ENCODE assay signal across 1 cellular context in genomic region chr15:65533057-65533752, GRCh38.
TF ChIP-seq lines count a peak whose summit lies in the region.

No MANE protein-coding gene starts in this region.

TF ChIP-seq in HEK293, 187 proteins besides CTCF, POLR2A, EP300 and RAD21 (continued from another document):
- TF ChIP-seq ZNF433 (tag by site-specific recombination; IDR thresholded peaks at IDR 0.05; ENCODE audit: low read depth) = no peak
- peak; percentile 6 for TF ChIP-seq ZNF664 (tag by site-specific recombination; IDR thresholded peaks at IDR 0.05)
- TF ChIP-seq PRDM1 (tag by site-specific recombination; IDR thresholded peaks at IDR 0.05) = no peak; the same call in 1 of the 2 replicates
- TF ChIP-seq ZNF18 (tag by site-specific recombination; IDR thresholded peaks at IDR 0.05) = peak; percentile 35; the same call in 1 of the 2 replicates
- TF ChIP-seq ZNF202 (tag by site-specific recombination; IDR thresholded peaks at IDR 0.05; ENCODE audit: borderline replicate concordance) = no peak
- peak; percentile 65; the same call in 1 of the 2 replicates for TF ChIP-seq KLF16 (tag by site-specific recombination; IDR thresholded peaks at IDR 0.05)
- no peak for TF ChIP-seq ZNF518A (tag by site-specific recombination; conservative IDR thresholded peaks at IDR 0.05; ENCODE audit: low read depth)
- no peak for TF ChIP-seq ZSCAN4 (tag by site-specific recombination; IDR thresholded peaks at IDR 0.05)
- no peak for TF ChIP-seq ZNF132 (tag by site-specific recombination; IDR thresholded peaks at IDR 0.05; ENCODE audit: borderline replicate concordance)
- TF ChIP-seq ZFHX2 (tag by site-specific recombination; conservative IDR thresholded peaks at IDR 0.05) = 0 out of 2 replicates have a peak, but pooled peaks have one; percentile 12
- TF ChIP-seq ZSCAN23 (tag by site-specific recombination; IDR thresholded peaks at IDR 0.05) = no peak; the same call in 1 of the 2 replicates
- TF ChIP-seq ZFP3 (tag by site-specific recombination; IDR thresholded peaks at IDR 0.05; ENCODE audit: low read depth) = no peak
- peak; percentile 47; the same call in 1 of the 2 replicates for TF ChIP-seq KLF10 (tag by site-specific recombination; IDR thresholded peaks at IDR 0.05)
- TF ChIP-seq ZXDB (tag by site-specific recombination; IDR thresholded peaks at IDR 0.05) = peak; percentile 61
- TF ChIP-seq ZNF76 (tag by site-specific recombination; IDR thresholded peaks at IDR 0.05; ENCODE audit: borderline replicate concordance, low read depth) = no peak
- TF ChIP-seq ZNF530 (tag by site-specific recombination; IDR thresholded peaks at IDR 0.05; ENCODE audit: low read depth) = no peak
- TF ChIP-seq HOXC10 (CRISPR knock-in tag; IDR thresholded peaks at IDR 0.05) = no peak
- peak; percentile 70; the same call in 1 of the 2 replicates for TF ChIP-seq ZBTB20 (tag by site-specific recombination; IDR thresholded peaks at IDR 0.05)
- no peak for TF ChIP-seq REST (tag by site-specific recombination; IDR thresholded peaks at IDR 0.05)
- TF ChIP-seq GLIS2 (tag by site-specific recombination; IDR thresholded peaks at IDR 0.05) = no peak
- TF ChIP-seq KLF17 (tag by site-specific recombination; IDR thresholded peaks at IDR 0.05) = peak; percentile 96
- TF ChIP-seq ZNF175 (tag by site-specific recombination; IDR thresholded peaks at IDR 0.05) = no peak
- TF ChIP-seq ZNF677 (tag by site-specific recombination; IDR thresholded peaks at IDR 0.05) = no peak
- TF ChIP-seq ZNF561 (tag by site-specific recombination; IDR thresholded peaks at IDR 0.05; ENCODE audit: borderline replicate concordance) = no peak; the same call in 1 of the 2 replicates
- TF ChIP-seq ELK4 (IDR thresholded peaks at IDR 0.05; ENCODE audit: borderline replicate concordance, low read depth, low read length) = no peak
- no peak for TF ChIP-seq ZNF239 (tag by site-specific recombination; IDR thresholded peaks at IDR 0.05)
- TF ChIP-seq ZNF423 (tag by site-specific recombination; IDR thresholded peaks at IDR 0.05) = peak; percentile 89
- TF ChIP-seq ZNF792 (tag by site-specific recombination; IDR thresholded peaks at IDR 0.05) = 0 out of 2 replicates have a peak, but pooled peaks have one; percentile 38
- TF ChIP-seq ZNF571 (tag by site-specific recombination; IDR thresholded peaks at IDR 0.05) = no peak
- no peak for TF ChIP-seq HOXA7 (CRISPR knock-in tag; IDR thresholded peaks at IDR 0.05; ENCODE audit: borderline replicate concordance)
- TF ChIP-seq ZNF558 (tag by site-specific recombination; IDR thresholded peaks at IDR 0.05) = 0 out of 2 replicates have a peak, but pooled peaks have one; percentile 20
- no peak for TF ChIP-seq SALL2 (tag by site-specific recombination; IDR thresholded peaks at IDR 0.05; ENCODE audit: borderline replicate concordance)
- peak; percentile 5; the same call in 1 of the 2 replicates for TF ChIP-seq ZBTB21 (tag by site-specific recombination; IDR thresholded peaks at IDR 0.05)
- TF ChIP-seq ZNF155 (tag by site-specific recombination; IDR thresholded peaks at IDR 0.05) = no peak
- no peak for TF ChIP-seq ZBTB26 (tag by site-specific recombination; optimal IDR thresholded peaks at IDR 0.05)
- TF ChIP-seq KLF9 (tag by site-specific recombination; IDR thresholded peaks at IDR 0.05; ENCODE audit: low read depth) = 0 out of 2 replicates have a peak, but pooled peaks have one; percentile 4
- peak; percentile 20; the same call in 1 of the 2 replicates for TF ChIP-seq ZNF10 (tag by site-specific recombination; IDR thresholded peaks at IDR 0.05)
- peak; percentile 81 for TF ChIP-seq PRDM4 (tag by site-specific recombination; IDR thresholded peaks at IDR 0.05)
- no peak for TF ChIP-seq ZNF623 (tag by site-specific recombination; IDR thresholded peaks at IDR 0.05)
- TF ChIP-seq ZNF629 (tag by site-specific recombination; IDR thresholded peaks at IDR 0.05) = peak; percentile 67
- TF ChIP-seq ZNF521 (tag by site-specific recombination; IDR thresholded peaks at IDR 0.05) = no peak
- no peak; the same call in 1 of the 2 replicates for TF ChIP-seq TRIM28 (IDR thresholded peaks at IDR 0.05; ENCODE audit: borderline replicate concordance, low read length)
